28 cellular contexts compared by ENCODE assay signal in genomic region chr11:130648601-130649000, GRCh38.
DNase-seq lines count a peak whose midpoint lies in the region; FAIRE-seq and TF ChIP-seq lines count a peak whose summit lies in the region.
"Had no signal": no experiment of that assay in that cellular context is flagged by ENCODE, and none has a peak within 500 bp of the region (broad histone marks: within the 10 kb centered on the region; RNA-seq: fewer than 3 reads in every experiment).

No MANE protein-coding gene starts in this region.

- no peak for TF ChIP-seq EP300 in tibial nerve (IDR thresholded peaks at IDR 0.05)

- no peaks in the 10 kb centered on the region for H3K27me3 Mint-ChIP-seq in osteocyte (ENCODE audit: unreplicated experiment)

- no peaks in the 10 kb centered on the region for H3K36me3 ChIP-seq in left ventricle myocardium inferior
- H3K36me3 ChIP-seq in tibial nerve: no peaks in the 10 kb centered on the region
- H3K36me3 ChIP-seq: BLaER1 treated with 17β-estradiol and CSF1 and Interleukin-3, amounts not matched to agents 10 nM and 100 nM had no signal

- no peaks in the 10 kb centered on the region for H3K9me3 Mint-ChIP-seq in osteocyte (ENCODE audit: unreplicated experiment)
- H3K9me3 Mint-ChIP-seq: H9, immature natural killer cell, natural killer cell had no signal

- no peaks in the 10 kb centered on the region for H3K9me3 ChIP-seq in left ventricle myocardium inferior (replicated peaks)
- H3K9me3 ChIP-seq in tibial nerve: no peaks in the 10 kb centered on the region

- no peak for FAIRE-seq in GM12891 (lab: Jason Lieb, UNC)
- FAIRE-seq: astrocyte had no signal

- peak; percentile 81 for DNase-seq in coronary artery (ENCODE audit: low spot score)
- peak; percentile 76 for DNase-seq in left ventricle myocardium inferior
- DNase-seq in osteocyte (ENCODE audit: extremely low spot score, unreplicated experiment): peak; percentile 57
- peak; percentile 27 to 32 for DNase-seq in tibial nerve (ENCODE audit: low spot score in 2 of 2)
- DNase-seq in GM12891 (ENCODE audit: insufficient read length, low spot score): no peak
- DNase-seq in NAMALWA (ENCODE audit: low spot score): no peak
- no peak for DNase-seq in activated T-cell treated with anti-CD3 and anti-CD28 coated beads for 4 hours
- DNase-seq in activated T-cell treated with anti-CD3 and anti-CD28 coated beads, Interleukin-2, amount 50 U/mL, for 1 hour: no peak
- DNase-seq: ACHN; activated naive CD4-positive, alpha-beta T cell treated with anti-CD3 and anti-CD28 coated beads, Interleukin-2, amount 50 U/mL, for 16 hours; Calu3; H9; immature natural killer cell; Karpas-422; mesendoderm; natural killer cell; NCI-H1092 treated with DMSO at 0.1 percent for 48 hours; NCI-H2029; NCI-H446; NK-92 treated with Interleukin-12 subunit alpha and Interleukin-12 subunit beta, amount 100 ng/mL, for 24 hours; RPMI8226; stimulated activated CD4-positive, alpha-beta T cell treated with anti-CD3 and anti-CD28 coated beads, Interleukin-2, amount 100 ng/mL, for 48 hours; stimulated activated naive CD4-positive, alpha-beta T cell treated with Interleukin-2 at 50 U/mL for 16 hours; T1000 had no signal

- no peak for TF ChIP-seq CTCF in coronary artery (IDR thresholded peaks at IDR 0.05)
- no peak for TF ChIP-seq CTCF in left ventricle myocardium inferior (IDR thresholded peaks at IDR 0.05; ENCODE audit: borderline replicate concordance)
- TF ChIP-seq CTCF in osteocyte (IDR thresholded peaks at IDR 0.05): no peak
- TF ChIP-seq CTCF in tibial nerve (IDR thresholded peaks at IDR 0.05): no peak

- H3K27ac Mint-ChIP-seq in osteocyte (ENCODE audit: unreplicated experiment): no peak overlapping the region
- H3K27ac Mint-ChIP-seq: H9, immature natural killer cell, natural killer cell had no signal

- no peak overlapping the region for H3K4me3 Mint-ChIP-seq in osteocyte (ENCODE audit: unreplicated experiment)
- H3K4me3 Mint-ChIP-seq: H9, immature natural killer cell, natural killer cell had no signal

- H3K4me1 ChIP-seq in left ventricle myocardium inferior (peaks cover 59% of the 10 kb centered on the region), tibial nerve (peaks cover 0 to 48% (median 14%) of the 10 kb centered on the region in 4 donors)

- intact Hi-C loops in left ventricle myocardium inferior (cut with micrococcal nuclease): no loop called here

- H3K27me3 ChIP-seq in left ventricle myocardium inferior (ENCODE audit: low read depth) (no peaks in the 10 kb centered on the region), tibial nerve (no peaks in the 10 kb centered on the region)
- H3K27me3 ChIP-seq: BLaER1 treated with 17β-estradiol and CSF1 and Interleukin-3, amounts not matched to agents 10 nM and 100 nM had no signal

- no peak for TF ChIP-seq POLR2A in tibial nerve (IDR thresholded peaks at IDR 0.05)
- TF ChIP-seq POLR2A in GM12891 (IDR thresholded peaks at IDR 0.05; ENCODE audit: low read depth, low read length): no peak

- 76 to 83% methylated on average over 11 of the region's 11 CpGs for WGBS in tibial nerve, 2 donors

- H3K4me3 ChIP-seq in coronary artery (no peak overlapping the region), left ventricle myocardium inferior (no peak overlapping the region), tibial nerve (no peak overlapping the region)
- H3K4me3 ChIP-seq: BLaER1 treated with 17β-estradiol and CSF1 and Interleukin-3, amounts not matched to agents 10 nM and 100 nM; smooth muscle cell had no signal

- H3K27ac ChIP-seq in coronary artery: peak overlapping the region; percentile 74 to 88
- H3K27ac ChIP-seq in left ventricle myocardium inferior (replicated peaks): peak overlapping the region; percentile 88
- peak overlapping the region in 2 of 4 donors; percentile 32 to 64 for H3K27ac ChIP-seq in tibial nerve
- H3K27ac ChIP-seq: parathyroid adenoma had no signal

- no peaks in the 10 kb centered on the region for H3K36me3 Mint-ChIP-seq in osteocyte (ENCODE audit: unreplicated experiment)
- H3K36me3 Mint-ChIP-seq: immature natural killer cell, natural killer cell had no signal

- peaks cover 17% of the 10 kb centered on the region for H3K4me1 Mint-ChIP-seq in osteocyte (ENCODE audit: unreplicated experiment)
- H3K4me1 Mint-ChIP-seq: immature natural killer cell, natural killer cell had no signal

TF ChIP-seq in GM12891, 5 proteins besides CTCF, POLR2A, EP300 and RAD21:
- TF ChIP-seq PAX5 (IDR thresholded peaks at IDR 0.05; ENCODE audit: insufficient read depth, low read length, severe bottlenecking): no peak
- TF ChIP-seq SPI1 (IDR thresholded peaks at IDR 0.05; ENCODE audit: low read depth, low read length): no peak
- no peak for TF ChIP-seq TAF1 (IDR thresholded peaks at IDR 0.05; ENCODE audit: low read depth, low read length)
- no peak for TF ChIP-seq POLR2AphosphoS5 (IDR thresholded peaks at IDR 0.05; ENCODE audit: low read depth, low read length)
- TF ChIP-seq POU2F2 (IDR thresholded peaks at IDR 0.05; ENCODE audit: low read depth, low read length): no peak
TF ChIP-seq in GM12891: peak in this region for 0.

Comparison
In these comparisons a context has a peak if more than half of its experiments do, and no peak if none do; other contexts are left out.
1. DNase-seq: peak in coronary artery (single experiment), left ventricle myocardium inferior (single experiment), osteocyte (single experiment) and tibial nerve (2 of 2); none in GM12891 (single experiment), NAMALWA (single experiment), activated T-cell treated with anti-CD3 and anti-CD28 coated beads for 4 hours (single experiment) and activated T-cell treated with anti-CD3 and anti-CD28 coated beads, Interleukin-2, amount 50 U/mL, for 1 hour (single experiment).